1 cellular context compared by ENCODE assay signal in the genomic region with DNA sequence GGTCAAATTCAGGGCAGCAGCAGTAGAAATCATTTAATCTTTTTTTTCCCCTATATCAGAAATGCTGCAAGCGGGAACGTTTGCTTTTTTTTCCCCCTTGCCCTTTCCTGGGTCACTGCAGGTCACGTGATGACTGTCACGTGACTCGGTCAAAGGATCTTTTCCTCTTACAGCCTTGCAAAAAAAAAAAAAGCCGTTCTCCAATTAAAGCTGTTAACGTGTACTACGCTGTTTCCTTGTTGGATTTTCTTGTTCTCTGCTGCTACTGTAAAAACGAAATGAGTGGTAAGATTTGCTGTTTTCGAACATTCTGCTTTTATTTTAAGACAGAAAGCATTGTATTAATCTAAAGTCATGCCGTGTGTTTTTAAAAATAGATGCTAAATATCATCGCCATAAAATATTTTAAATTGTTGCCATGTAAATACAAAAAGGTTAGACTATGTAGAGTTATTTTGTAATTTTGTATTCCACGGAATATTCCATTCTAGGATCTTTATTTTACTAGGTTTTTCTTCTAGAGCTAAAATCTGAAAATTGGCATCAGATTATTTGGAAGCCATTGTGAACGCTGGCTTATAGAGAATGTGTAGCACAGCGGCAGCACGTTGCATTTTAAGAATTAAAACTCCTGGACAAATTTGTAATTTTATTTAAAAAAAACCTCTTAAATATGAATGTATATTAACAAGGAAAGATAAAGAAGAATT.
A peak's percentile ranks its signal among the peaks of the same experiment; 100 is the strongest.
TF ChIP-seq lines count a peak whose summit lies in the region.

No MANE protein-coding gene starts in this region.

TF ChIP-seq in HepG2, 621 proteins besides CTCF, POLR2A, EP300 and RAD21 (continued from another document and continues in another):
- TF ChIP-seq ZNF850 (CRISPR knock-in tag; conservative IDR thresholded peaks at IDR 0.05) (no peak), SMAD1 (CRISPR knock-in tag; IDR thresholded peaks at IDR 0.05; ENCODE audit: borderline replicate concordance, low read depth) (no peak), SKI (IDR thresholded peaks at IDR 0.05; ENCODE audit: partially characterized antibody) (no peak), ADNP (CRISPR knock-in tag; IDR thresholded peaks at IDR 0.05) (no peak), HMGXB3 (CRISPR knock-in tag; IDR thresholded peaks at IDR 0.05; ENCODE audit: borderline replicate concordance) (no peak; the same call in 1 of the 2 replicates), ZNF562 (CRISPR knock-in tag; IDR thresholded peaks at IDR 0.05; ENCODE audit: borderline replicate concordance) (no peak), FOXP4 (CRISPR knock-in tag; IDR thresholded peaks at IDR 0.05) (no peak), NR2C2 (CRISPR knock-in tag; IDR thresholded peaks at IDR 0.05; ENCODE audit: borderline replicate concordance) (peak; percentile 95), HMG20B (CRISPR knock-in tag; conservative IDR thresholded peaks at IDR 0.05) (no peak), CREM (IDR thresholded peaks at IDR 0.05) (peak; percentile 39; the same call in 1 of the 2 replicates), CREM (CRISPR knock-in tag; IDR thresholded peaks at IDR 0.05) (no peak), ZFAT (CRISPR knock-in tag; conservative IDR thresholded peaks at IDR 0.05) (no peak), KDM1A (CRISPR knock-in tag; IDR thresholded peaks at IDR 0.05) (no peak), SP4 (CRISPR knock-in tag; IDR thresholded peaks at IDR 0.05) (no peak), ZNF18 (CRISPR knock-in tag; IDR thresholded peaks at IDR 0.05; ENCODE audit: insufficient replicate concordance) (no peak), ARNTL (CRISPR knock-in tag; IDR thresholded peaks at IDR 0.05) (no peak), NFYC (CRISPR knock-in tag; IDR thresholded peaks at IDR 0.05) (peak; percentile 69), SP1 (IDR thresholded peaks at IDR 0.05) (no peak), SP1 (CRISPR knock-in tag; IDR thresholded peaks at IDR 0.05) (no peak), RXRB (CRISPR knock-in tag; IDR thresholded peaks at IDR 0.05; ENCODE audit: borderline replicate concordance) (peak; percentile 40; the same call in 1 of the 2 replicates), MTERF4 (CRISPR knock-in tag; IDR thresholded peaks at IDR 0.05) (no peak), HNF1A (IDR thresholded peaks at IDR 0.05; ENCODE audit: low read depth) (no peak), HNF1A (CRISPR knock-in tag; IDR thresholded peaks at IDR 0.05; ENCODE audit: borderline replicate concordance) (no peak), ZNF530 (CRISPR knock-in tag; IDR thresholded peaks at IDR 0.05; ENCODE audit: low read depth) (no peak), ISX (CRISPR knock-in tag; conservative IDR thresholded peaks at IDR 0.05) (no peak), ZNF879 (CRISPR knock-in tag; IDR thresholded peaks at IDR 0.05) (no peak), TBX3 (IDR thresholded peaks at IDR 0.05; ENCODE audit: borderline replicate concordance) (no peak), FOXK2 (IDR thresholded peaks at IDR 0.05) (no peak), FOXO1 (CRISPR knock-in tag; IDR thresholded peaks at IDR 0.05) (no peak), STAT6 (CRISPR knock-in tag; IDR thresholded peaks at IDR 0.05; ENCODE audit: borderline replicate concordance) (no peak), HOXA9 (CRISPR knock-in tag; IDR thresholded peaks at IDR 0.05; ENCODE audit: borderline replicate concordance) (no peak), HOXD1 (CRISPR knock-in tag; IDR thresholded peaks at IDR 0.05) (no peak), NR2F2 (IDR thresholded peaks at IDR 0.05; ENCODE audit: borderline replicate concordance, low read depth) (no peak), GABPB1 (CRISPR knock-in tag; IDR thresholded peaks at IDR 0.05) (peak; percentile 68; the same call in 1 of the 2 replicates), ZNF567 (CRISPR knock-in tag; IDR thresholded peaks at IDR 0.05; ENCODE audit: borderline replicate concordance) (no peak), GATAD2A (CRISPR knock-in tag; IDR thresholded peaks at IDR 0.05) (peak; percentile 41), DMAP1 (CRISPR knock-in tag; IDR thresholded peaks at IDR 0.05) (peak; percentile 78)
- TF ChIP-seq, protein P1, sequence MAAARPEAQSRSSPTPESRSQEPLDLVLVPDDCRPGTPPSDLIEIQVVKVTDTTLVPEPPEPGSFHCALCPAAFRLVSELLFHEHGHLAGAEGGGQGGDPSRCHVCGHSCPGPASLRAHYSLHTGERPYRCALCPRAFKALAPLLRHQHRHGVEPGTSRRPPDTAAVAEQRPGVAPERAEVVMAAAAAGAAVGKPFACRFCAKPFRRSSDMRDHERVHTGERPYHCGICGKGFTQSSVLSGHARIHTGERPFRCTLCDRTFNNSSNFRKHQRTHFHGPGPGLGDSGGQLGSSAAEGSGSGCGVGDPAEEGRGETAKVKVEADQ (CRISPR knock-in tag; IDR thresholded peaks at IDR 0.05; ENCODE audit: borderline replicate concordance) = no peak
- TF ChIP-seq, protein P2, sequence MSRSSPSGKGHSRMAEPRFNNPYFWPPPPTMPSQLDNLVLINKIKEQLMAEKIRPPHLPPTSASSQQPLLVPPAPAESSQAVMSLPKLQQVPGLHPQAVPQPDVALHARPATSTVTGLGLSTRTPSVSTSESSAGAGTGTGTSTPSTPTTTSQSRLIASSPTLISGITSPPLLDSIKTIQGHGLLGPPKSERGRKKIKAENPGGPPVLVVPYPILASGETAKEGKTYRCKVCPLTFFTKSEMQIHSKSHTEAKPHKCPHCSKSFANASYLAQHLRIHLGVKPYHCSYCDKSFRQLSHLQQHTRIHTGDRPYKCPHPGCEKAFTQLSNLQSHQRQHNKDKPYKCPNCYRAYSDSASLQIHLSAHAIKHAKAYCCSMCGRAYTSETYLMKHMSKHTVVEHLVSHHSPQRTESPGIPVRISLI (CRISPR knock-in tag; IDR thresholded peaks at IDR 0.05; ENCODE audit: borderline replicate concordance) = peak; percentile 99
- TF ChIP-seq, protein P3, sequence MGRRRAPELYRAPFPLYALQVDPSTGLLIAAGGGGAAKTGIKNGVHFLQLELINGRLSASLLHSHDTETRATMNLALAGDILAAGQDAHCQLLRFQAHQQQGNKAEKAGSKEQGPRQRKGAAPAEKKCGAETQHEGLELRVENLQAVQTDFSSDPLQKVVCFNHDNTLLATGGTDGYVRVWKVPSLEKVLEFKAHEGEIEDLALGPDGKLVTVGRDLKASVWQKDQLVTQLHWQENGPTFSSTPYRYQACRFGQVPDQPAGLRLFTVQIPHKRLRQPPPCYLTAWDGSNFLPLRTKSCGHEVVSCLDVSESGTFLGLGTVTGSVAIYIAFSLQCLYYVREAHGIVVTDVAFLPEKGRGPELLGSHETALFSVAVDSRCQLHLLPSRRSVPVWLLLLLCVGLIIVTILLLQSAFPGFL (CRISPR knock-in tag; IDR thresholded peaks at IDR 0.05) = no peak
